Comparison of ENCODE assay signal across 18 cellular contexts in genomic region chr16:55333690-55334089, GRCh38. TPM values are rescaled to one million over a fixed set of nuclear protein-coding genes. Genes with fewer than 3 reads are reported as not detected.
A peak's percentile ranks its signal among the peaks of the same experiment; 100 is the strongest.
DNase-seq lines count a peak whose midpoint lies in the region; ATAC-seq, FAIRE-seq and TF ChIP-seq lines count a peak whose summit lies in the region.
"Had no signal": no experiment of that assay in that cellular context is flagged by ENCODE, and none has a peak within 500 bp of the region (broad histone marks: within the 10 kb centered on the region; RNA-seq: fewer than 3 reads in every experiment).

No MANE protein-coding gene starts in this region.

- peaks cover 6% of the 10 kb centered on the region for H3K27me3 ChIP-seq in thyroid gland

- peaks cover 7% of the 10 kb centered on the region for H3K4me1 Mint-ChIP-seq in activated naive CD8-positive, alpha-beta T cell treated with anti-CD3 and anti-CD28 coated beads for 36 hours
- H3K4me1 Mint-ChIP-seq: activated CD4-positive, alpha-beta T cell treated with anti-CD3 and anti-CD28 coated beads, Interleukin-2, amount 10 ng/mL, durations not matched to agents 24 days and 14 days had no signal

- H3K36me3 ChIP-seq in thyroid gland, result no peaks in the 10 kb centered on the region
- H3K36me3 ChIP-seq: brain microvascular endothelial cell had no signal

- FAIRE-seq in HTR-8/SVneo (lab: Jason Lieb, UNC), result no peak

- H3K27ac Mint-ChIP-seq in activated naive CD8-positive, alpha-beta T cell treated with anti-CD3 and anti-CD28 coated beads for 36 hours, result no peak overlapping the region
- H3K27ac Mint-ChIP-seq: activated CD4-positive, alpha-beta T cell treated with anti-CD3 and anti-CD28 coated beads, Interleukin-2, amount 10 ng/mL, durations not matched to agents 24 days and 14 days; natural killer cell had no signal

- TF ChIP-seq POLR2A in NB4 (IDR thresholded peaks at IDR 0.05; ENCODE audit: extremely low read depth, insufficient read length) (no peak), thyroid gland (IDR thresholded peaks at IDR 0.05) (no peak)

- H3K9me3 Mint-ChIP-seq in activated naive CD8-positive, alpha-beta T cell treated with anti-CD3 and anti-CD28 coated beads for 36 hours, result no peaks in the 10 kb centered on the region
- H3K9me3 Mint-ChIP-seq: activated CD4-positive, alpha-beta T cell treated with anti-CD3 and anti-CD28 coated beads, Interleukin-2, amount 10 ng/mL, durations not matched to agents 24 days and 14 days; natural killer cell had no signal

- H3K36me3 Mint-ChIP-seq in activated naive CD8-positive, alpha-beta T cell treated with anti-CD3 and anti-CD28 coated beads for 36 hours, result no peaks in the 10 kb centered on the region
- H3K36me3 Mint-ChIP-seq: natural killer cell had no signal

- peak; percentile 89 for DNase-seq in NB4 (ENCODE audit: low read depth)
- peak; percentile 44 for DNase-seq in germinal center (ENCODE audit: low spot score)
- DNase-seq in activated naive CD8-positive, alpha-beta T cell treated with anti-CD3 and anti-CD28 coated beads for 36 hours, result no peak
- no peak for DNase-seq in central memory CD4-positive, alpha-beta T cell
- DNase-seq in HTR-8/SVneo (ENCODE audit: insufficient read length, low spot score), result no peak
- no peak for DNase-seq in thyroid gland
- DNase-seq: activated CD4-positive, alpha-beta T cell treated with anti-CD3 and anti-CD28 coated beads, Interleukin-2, amount 10 ng/mL, durations not matched to agents 24 days and 14 days; activated naive CD4-positive, alpha-beta T cell treated with anti-CD3 and anti-CD28 coated beads, Interleukin-2, amount 50 U/mL, for 16 hours; brain microvascular endothelial cell; effector memory CD4-positive, alpha-beta T cell; GOT3; left ventricle myocardium superior; natural killer cell; NCI-H2029; stimulated activated CD4-positive, alpha-beta T cell treated with anti-CD3 and anti-CD28 coated beads, Interleukin-15, amount 100 ng/mL, for 24 hours had no signal

- intact Hi-C loops in thyroid gland (cut with DNase I), result loop anchor here (10.0 kb wide), 1 partner anchor 61 kb away; no protein-coding TSS in a partner anchor

- no peaks in the 10 kb centered on the region for H3K9me3 ChIP-seq in thyroid gland

- H3K4me3 ChIP-seq in NB4 (ENCODE audit: low read depth, low read length) (no peak overlapping the region), thyroid gland (replicated peaks in 1 of 3) (no peak overlapping the region)

- peak; percentile 60 for ATAC-seq in GM18873 (IDR thresholded peaks at IDR 0.05; ENCODE audit: low FRiP score, unreplicated experiment)
- ATAC-seq in HG03135 (IDR thresholded peaks at IDR 0.05; ENCODE audit: unreplicated experiment), result peak; percentile 44
- ATAC-seq: left ventricle myocardium superior had no signal

- TF ChIP-seq CTCF in NB4 (IDR thresholded peaks at IDR 0.05; ENCODE audit: low read depth, low read length), result no peak
- no peak for TF ChIP-seq CTCF in thyroid gland (IDR thresholded peaks at IDR 0.05)

- H3K4me1 ChIP-seq in thyroid gland, result peaks cover 0 to 14% of the 10 kb centered on the region in 2 donors

- 88 to 90% methylated on average over 2 of the region's 2 CpGs for WGBS in thyroid gland, 2 donors

- H3K27ac ChIP-seq in thyroid gland, result no peak overlapping the region
- H3K27ac ChIP-seq: brain microvascular endothelial cell, C4-2B had no signal

- no peak overlapping the region for H3K4me3 Mint-ChIP-seq in activated naive CD8-positive, alpha-beta T cell treated with anti-CD3 and anti-CD28 coated beads for 36 hours
- H3K4me3 Mint-ChIP-seq: activated CD4-positive, alpha-beta T cell treated with anti-CD3 and anti-CD28 coated beads, Interleukin-2, amount 10 ng/mL, durations not matched to agents 24 days and 14 days; natural killer cell had no signal

- peaks cover 47% of the 10 kb centered on the region for H3K27me3 Mint-ChIP-seq in activated naive CD8-positive, alpha-beta T cell treated with anti-CD3 and anti-CD28 coated beads for 36 hours

RNA-seq across cellular contexts. Expression of gene IRX6, which starts 9.7 kb away (rescaled TPM):
- not detected for total RNA-seq in activated naive CD8-positive, alpha-beta T cell treated with anti-CD3 and anti-CD28 coated beads for 36 hours
- total RNA-seq in thyroid gland, result under 1 TPM; 0.13 to 0.93 (median 0.39) TPM
- total RNA-seq: activated CD4-positive, alpha-beta T cell treated with anti-CD3 and anti-CD28 coated beads, Interleukin-2, amount 10 ng/mL, durations not matched to agents 24 days and 14 days; left ventricle myocardium superior; natural killer cell had no signal

Comparison
In these comparisons a context has a peak if more than half of its experiments do, and no peak if none do; other contexts are left out.
1. DNase-seq: peak in NB4 (single experiment) and germinal center (single experiment); none in activated naive CD8-positive, alpha-beta T cell treated with anti-CD3 and anti-CD28 coated beads for 36 hours (single experiment), central memory CD4-positive, alpha-beta T cell (single experiment), HTR-8/SVneo (single experiment) and thyroid gland (0 of 2).